In the genomic region with DNA sequence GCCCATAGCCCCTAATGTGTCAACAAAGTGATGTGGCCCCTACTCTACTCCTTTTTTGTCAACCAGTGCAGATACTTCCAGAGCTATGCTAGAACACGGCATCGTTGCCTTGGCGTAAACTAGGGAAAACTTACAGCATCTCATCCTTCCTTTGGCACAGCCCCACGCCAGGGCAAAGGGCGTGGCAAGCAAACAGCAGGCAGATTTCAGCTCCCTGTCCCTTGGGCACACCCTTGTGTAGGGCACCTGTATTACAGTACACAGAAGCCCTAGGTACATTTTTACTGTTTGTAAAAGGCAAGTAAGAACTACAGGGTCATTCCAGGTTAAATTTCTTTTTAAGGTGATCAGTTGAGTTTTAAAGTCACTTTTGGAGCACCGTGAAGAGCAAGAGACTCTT, we compare ENCODE assay signal across 11 cellular contexts. TPM values are rescaled to one million over a fixed set of nuclear protein-coding genes. Genes with fewer than 3 reads are reported as not detected.
DNase-seq lines count a peak whose midpoint lies in the region; FAIRE-seq and TF ChIP-seq lines count a peak whose summit lies in the region.
"Had no signal": no experiment of that assay in that cellular context is flagged by ENCODE, and none has a peak within 500 bp of the region (broad histone marks: within the 10 kb centered on the region; RNA-seq: fewer than 3 reads in every experiment).

No MANE protein-coding gene starts in this region.

- H3K27me3 ChIP-seq in H9 (ENCODE audit: insufficient read depth, low read length), result no peaks in the 10 kb centered on the region

- H4K20me1 ChIP-seq in H9 (ENCODE audit: control insufficient read depth, insufficient read depth, insufficient read length), result no peaks in the 10 kb centered on the region

- H3K27me3 Mint-ChIP-seq in H9 (ENCODE audit: low read depth) (no peaks in the 10 kb centered on the region), CD14-positive monocyte (ENCODE audit: low read depth in 3 of 3) (peaks cover 0 to 3% (median 1%) of the 10 kb centered on the region in 3 donors)
- H3K27me3 Mint-ChIP-seq: CD4-positive, alpha-beta T cell had no signal

- H2BK20ac ChIP-seq in H9 (ENCODE audit: low read depth, low read length, poor library complexity, severe bottlenecking), result no peak overlapping the region

- no peak overlapping the region for H4K91ac ChIP-seq in H9 (ENCODE audit: insufficient read length, low read depth, low read length)

- H3K4me3 Mint-ChIP-seq in H9 (no peak overlapping the region), CD14-positive monocyte (no peak overlapping the region)
- H3K4me3 Mint-ChIP-seq: CD4-positive, alpha-beta T cell; T-cell had no signal

- H3T11ph ChIP-seq in H9 (ENCODE audit: low read length), result no peak overlapping the region

- H2BK15ac ChIP-seq in H9 (ENCODE audit: low read depth, low read length), result no peak overlapping the region

- no peak overlapping the region for H3K56ac ChIP-seq in H9 (ENCODE audit: insufficient read length, low read depth, low read length)

- no peak overlapping the region for H3K23ac ChIP-seq in H9 (ENCODE audit: insufficient read length, low read depth, low read length)

- H3K36me3 ChIP-seq in kidney (ENCODE audit: control insufficient read depth in 1 of 2, insufficient read depth in 2 of 2, low read length in 2 of 2), result no peaks in the 10 kb centered on the region

- no peaks in the 10 kb centered on the region for H3K36me3 Mint-ChIP-seq in H9 (ENCODE audit: insufficient read depth in 1 of 3, low read depth in 3 of 3)
- H3K36me3 Mint-ChIP-seq in CD14-positive monocyte, result no peaks in the 10 kb centered on the region
- H3K36me3 Mint-ChIP-seq: T-cell had no signal

- intact Hi-C loops in kidney (cut with DNase I), result no loop called here
- intact Hi-C loops in CD14-positive monocyte (cut with micrococcal nuclease), result no loop called here

- H4K5ac ChIP-seq in H9 (ENCODE audit: insufficient read length, low read depth, low read length), result no peak overlapping the region

- H3K9me3 ChIP-seq in H9 (ENCODE audit: control insufficient read depth, low read depth, low read length) (no peaks in the 10 kb centered on the region), kidney (ENCODE audit: control insufficient read depth in 1 of 2, low read length in 2 of 2) (no peaks in the 10 kb centered on the region)

- no peak overlapping the region for H2BK12ac ChIP-seq in H9 (ENCODE audit: insufficient read length, low read depth, low read length)

- H2BK5ac ChIP-seq in H9 (ENCODE audit: insufficient read length, low read length), result no peak overlapping the region

- H2BK120ac ChIP-seq in H9 (ENCODE audit: low read depth, low read length, poor library complexity, severe bottlenecking), result no peak overlapping the region

- WGBS in H9 (ENCODE audit: extremely low coverage, insufficient read length, low lambda C conversion rate), result no CpG with 5 or more reads among the region's 6 CpGs

- FAIRE-seq in kidney (lab: Jason Lieb, UNC), result no peak

- H3K4me1 ChIP-seq in H9 (ENCODE audit: insufficient read depth, low read length), result peaks cover 4% of the 10 kb centered on the region; the same call in 1 of the 2 replicates
- H3K4me1 ChIP-seq in kidney (ENCODE audit: control insufficient read depth in 1 of 2, insufficient read depth in 1 of 2, low read depth in 1 of 2, low read length in 2 of 2), result peaks cover 14 to 17% of the 10 kb centered on the region in 2 donors

- H3K9me3 Mint-ChIP-seq in H9 (no peaks in the 10 kb centered on the region), CD14-positive monocyte (peaks cover 0 to 2% (median 0%) of the 10 kb centered on the region in 7 donors)
- H3K9me3 Mint-ChIP-seq: CD4-positive, alpha-beta T cell; T-cell had no signal

- H3K27ac ChIP-seq in 22Rv1 (no peak overlapping the region), H9 (ENCODE audit: insufficient read length, low read depth, low read length) (no peak overlapping the region), kidney (ENCODE audit: low read depth in 2 of 2, low read length in 2 of 2) (peak overlapping the region; percentile 73 to 79)

- H2AFZ ChIP-seq in H9 (ENCODE audit: low read length), result no peak overlapping the region

- H3K14ac ChIP-seq in H9 (ENCODE audit: insufficient read depth, low read length), result no peak overlapping the region

- no peak overlapping the region for H3K4me2 ChIP-seq in H9 (ENCODE audit: insufficient read depth, insufficient read length, low read length)

- no peak overlapping the region for H3K4me3 ChIP-seq in kidney (ENCODE audit: low read length in 2 of 2)

- H4K8ac ChIP-seq in H9 (replicated peaks; ENCODE audit: insufficient read length, low read depth, low read length), result no peak overlapping the region

- DNase-seq in H9 (peak; percentile 64), SW480 (ENCODE audit: low spot score) (peak; percentile 33), kidney (no peak), CD14-positive monocyte (ENCODE audit: low spot score) (no peak), cerebellum (ENCODE audit: low spot score) (no peak), putamen (ENCODE audit: low spot score) (no peak)
- DNase-seq in activated naive CD4-positive, alpha-beta T cell treated with anti-CD3 and anti-CD28 coated beads, Interleukin-2, amount 50 U/mL, for 16 hours, result no peak
- DNase-seq: CD4-positive, alpha-beta T cell; NCI-H1436 treated with DMSO at 0.1 percent for 48 hours; T-cell had no signal

- H3K4me1 Mint-ChIP-seq in H9 (peaks cover 20 to 21% of the 10 kb centered on the region in 2 experiments), CD14-positive monocyte (no peaks in the 10 kb centered on the region)

- peak overlapping the region in 2 of 3 experiments; percentile 65 to 67; a peak in 4 of 7 replicates for H3K27ac Mint-ChIP-seq in H9
- no peak overlapping the region for H3K27ac Mint-ChIP-seq in CD14-positive monocyte
- H3K27ac Mint-ChIP-seq: CD4-positive, alpha-beta T cell; T-cell had no signal

- H3K18ac ChIP-seq in H9 (ENCODE audit: insufficient read length, low read depth, low read length), result no peak overlapping the region

- no peaks in the 10 kb centered on the region for H3K79me1 ChIP-seq in H9 (ENCODE audit: insufficient read depth, low read depth, low read length, poor library complexity, severe bottlenecking)

- TF ChIP-seq CTCF in 22Rv1 (IDR thresholded peaks at IDR 0.05), result peak; percentile 64
- TF ChIP-seq CTCF in H9 (conservative IDR thresholded peaks at IDR 0.05), result peak; percentile 60
- TF ChIP-seq CTCF in kidney (IDR thresholded peaks at IDR 0.05; ENCODE audit: borderline replicate concordance, extremely low read depth, insufficient read depth), result no peak
- no peak for TF ChIP-seq CTCF in CD14-positive monocyte (IDR thresholded peaks at IDR 0.05)

- H3K9ac ChIP-seq in H9 (ENCODE audit: extremely low read depth, insufficient read length, low read length) (no peak overlapping the region), kidney (ENCODE audit: low read length in 2 of 2) (peak overlapping the region in 1 of 2 donors; percentile 23)

- no peaks in the 10 kb centered on the region for H3K23me2 ChIP-seq in H9 (ENCODE audit: insufficient read length, low read depth, low read length, poor library complexity, severe bottlenecking)

- H3K4ac ChIP-seq in H9 (ENCODE audit: low read depth, low read length), result no peak overlapping the region

- H3K79me2 ChIP-seq in H9 (ENCODE audit: insufficient read depth, low read length), result no peaks in the 10 kb centered on the region

- H2AK5ac ChIP-seq in H9 (ENCODE audit: insufficient read length, low read length), result no peak overlapping the region

RNA-seq across cellular contexts. Expression of a gene that starts 29.3 kb away (rescaled TPM):
- total RNA-seq in H9 (2021) (533 and 541 TPM in 2 replicates), kidney (280 TPM), cerebellum (35.6 TPM)
- polyA plus RNA-seq in kidney (ENCODE audit: insufficient read depth, low read depth, low replicate concordance) (563 TPM), CD14-positive monocyte (100 to 1,000 TPM; 119 to 142 TPM)

Comparison
In these comparisons a context has a peak if more than half of its experiments do, and no peak if none do; other contexts are left out.
1. H3K27ac ChIP-seq: peak in kidney (2 of 2); none in 22Rv1 (single experiment) and H9 (single experiment).
2. CTCF ChIP-seq: peak in 22Rv1 (single experiment) and H9 (single experiment); none in kidney (single experiment) and CD14-positive monocyte (single experiment).
3. DNase-seq: peak in H9 (single experiment) and SW480 (single experiment); none in kidney (single experiment), CD14-positive monocyte (single experiment), cerebellum (single experiment), activated naive CD4-positive, alpha-beta T cell treated with anti-CD3 and anti-CD28 coated beads, Interleukin-2, amount 50 U/mL, for 16 hours (single experiment) and putamen (single experiment).
4. H3K27ac Mint-ChIP-seq: peak in H9 (2 of 3); none in CD14-positive monocyte (0 of 7).